9 cellular contexts compared by ENCODE assay signal in genomic region chr20:62501801-62502495, GRCh38. TPM values are rescaled to one million over a fixed set of nuclear protein-coding genes. Genes with fewer than 3 reads are reported as not detected.
A peak's percentile ranks its signal among the peaks of the same experiment; 100 is the strongest.
DNase-seq lines count a peak whose midpoint lies in the region; ATAC-seq and TF ChIP-seq lines count a peak whose summit lies in the region.
"Had no signal": no experiment of that assay in that cellular context is flagged by ENCODE, and none has a peak within 500 bp of the region (broad histone marks: within the 10 kb centered on the region; RNA-seq: fewer than 3 reads in every experiment).

No MANE protein-coding gene starts in this region.

- no peak for TF ChIP-seq CTCF in epithelial cell of esophagus (IDR thresholded peaks at IDR 0.05; ENCODE audit: insufficient read depth, low read depth, low read length, missing control alignments)

- ATAC-seq in GM19025 (IDR thresholded peaks at IDR 0.05; ENCODE audit: low read depth, unreplicated experiment): peak; percentile 87
- peak; percentile 57 for ATAC-seq in HG03139 (IDR thresholded peaks at IDR 0.05; ENCODE audit: unreplicated experiment)
- ATAC-seq in HG02571 (IDR thresholded peaks at IDR 0.05; ENCODE audit: unreplicated experiment): no peak

- DNase-seq in activated CD4-positive, CD25-positive, alpha-beta regulatory T cell treated with anti-CD3 and anti-CD28 coated beads, Interleukin-2, amount 50 U/mL, for 16 hours (ENCODE audit: low read depth, low spot score): peak; percentile 54
- DNase-seq in epithelial cell of esophagus (ENCODE audit: low read depth) (peak; percentile 86), HuH-7 (ENCODE audit: low spot score) (no peak), G401 (ENCODE audit: low spot score) (no peak)
- peak; percentile 21 for DNase-seq in stimulated activated CD8-positive, alpha-beta memory T cell treated with anti-CD3 and anti-CD28 coated beads, Interleukin-15, amount 100 ng/mL, for 24 hours (ENCODE audit: low read depth)

- in situ Hi-C loops in G401 (cut with HindIII; ENCODE audit: low sequenced_read_pairs): no loop called here

- H3K4me3 ChIP-seq in epithelial cell of esophagus (ENCODE audit: low read length): no peak overlapping the region
- H3K4me3 ChIP-seq: thoracic aorta had no signal

RNA-seq across cellular contexts. Expression of gene GATA5, which starts 26.2 kb away (rescaled TPM):
- total RNA-seq in G401 (2014; rRNA removed; shearing (Covaris generic)): 0.18 and 0.71 TPM in 2 replicates

Comparison
In these comparisons a context has a peak if more than half of its experiments do, and no peak if none do; other contexts are left out.
1. DNase-seq: peak in activated CD4-positive, CD25-positive, alpha-beta regulatory T cell treated with anti-CD3 and anti-CD28 coated beads, Interleukin-2, amount 50 U/mL, for 16 hours (single experiment), epithelial cell of esophagus (single experiment) and stimulated activated CD8-positive, alpha-beta memory T cell treated with anti-CD3 and anti-CD28 coated beads, Interleukin-15, amount 100 ng/mL, for 24 hours (single experiment); none in HuH-7 (single experiment) and G401 (single experiment).